ENCODE assay signal across 8 cellular contexts in genomic region chrX:40646489-40647306, GRCh38. TPM values are rescaled to one million over a fixed set of nuclear protein-coding genes. Genes with fewer than 3 reads are reported as not detected.
DNase-seq lines count a peak whose midpoint lies in the region; ATAC-seq, FAIRE-seq and TF ChIP-seq lines count a peak whose summit lies in the region.

No MANE protein-coding gene starts in this region.

- peaks cover 27% of the 10 kb centered on the region for H3K36me3 Mint-ChIP-seq in stimulated activated memory B cell treated with anti-CD40 and anti-IgM and Interleukin-4, amounts not matched to agents 10 μg/mL and 1 μg/mL and 100 μg/mL, for 72 hours

- peaks cover 29% of the 10 kb centered on the region for H3K4me1 ChIP-seq in DND-41 (ENCODE audit: insufficient read depth, low read length)
- peaks cover 11% of the 10 kb centered on the region for H3K4me1 ChIP-seq in HepG2 (ENCODE audit: insufficient read depth, low read length)

- H2AFZ ChIP-seq in DND-41 (ENCODE audit: low read depth, low read length): peak overlapping the region; percentile 71; the same call in 1 of the 2 replicates
- H2AFZ ChIP-seq in HepG2 (ENCODE audit: low read length): no peak overlapping the region

- H3K36me3 ChIP-seq in DND-41 (ENCODE audit: insufficient read depth, low read length) (peaks cover 12% of the 10 kb centered on the region), KOPT-K1 (ENCODE audit: insufficient read depth, low read length) (peaks cover 24% of the 10 kb centered on the region), HepG2 (replicated peaks in 1 of 2; ENCODE audit: control insufficient read depth in 1 of 2, insufficient read depth in 2 of 2, low read length in 2 of 2) (no peaks in the 10 kb centered on the region)

- peak; percentile 9 for TF ChIP-seq CTCF in DND-41 (IDR thresholded peaks at IDR 0.05; ENCODE audit: borderline replicate concordance, extremely low read depth, low read length, poor library complexity, severe bottlenecking)
- no peak for TF ChIP-seq CTCF in HepG2 (CRISPR knock-in tag; IDR thresholded peaks at IDR 0.05)

- H3K27ac Mint-ChIP-seq in stimulated activated memory B cell treated with anti-CD40 and anti-IgM and Interleukin-4, amounts not matched to agents 10 μg/mL and 1 μg/mL and 100 μg/mL, for 72 hours: peak overlapping the region; percentile 91

- H3K4me3 ChIP-seq in DND-41 (ENCODE audit: low read depth in 1 of 2, low read length in 2 of 2) (peak overlapping the region; percentile 62 to 85; a peak in 3 of 4 replicates), HepG2 (replicated peaks in 1 of 3; ENCODE audit: insufficient read depth in 1 of 3, low read depth in 2 of 3, low read length in 3 of 3) (peak overlapping the region; percentile 69 to 79 (median 75))

- no CpG with 5 or more reads among the region's 33 CpGs for WGBS in HepG2 (ENCODE audit: low lambda C conversion rate)

- no peaks in the 10 kb centered on the region for H3K27me3 Mint-ChIP-seq in stimulated activated memory B cell treated with anti-CD40 and anti-IgM and Interleukin-4, amounts not matched to agents 10 μg/mL and 1 μg/mL and 100 μg/mL, for 72 hours

- H3K79me2 ChIP-seq in DND-41 (ENCODE audit: insufficient read depth, low read length): peaks cover 53% of the 10 kb centered on the region
- peaks cover 24% of the 10 kb centered on the region for H3K79me2 ChIP-seq in HepG2 (ENCODE audit: insufficient read depth, low read length)

- H3K9ac ChIP-seq in DND-41 (ENCODE audit: low read depth, low read length): peak overlapping the region; percentile 69
- peak overlapping the region; percentile 73 for H3K9ac ChIP-seq in HepG2 (ENCODE audit: insufficient read depth, low read depth, low read length)

- BruUV-seq in HepG2 (replicated peaks; lab: Mats Ljungman, UMichigan): TSS peak; percentile 35

- DNase-seq in DND-41 (peak; percentile 29), dermis blood vessel endothelial cell (peak; percentile 12), HepG2 (ENCODE audit: low spot score) (no peak), dedifferentiated amniotic fluid mesenchymal stem cell (ENCODE audit: extremely low spot score) (no peak)
- DNase-seq in activated CD4-positive, CD25-positive, alpha-beta regulatory T cell treated with anti-CD3 and anti-CD28 coated beads, Interleukin-2, amount 50 U/mL, for 72 hours: peak; percentile 59

- CTCF ChIA-PET in HepG2 (lab: Yijun Ruan, JAX; ENCODE audit: low intra/inter-chr PET ratio, low total read pairs): no interaction called here

- H3K27me3 ChIP-seq in DND-41 (ENCODE audit: insufficient read depth, low read length, poor library complexity): no peaks in the 10 kb centered on the region
- H3K27me3 ChIP-seq in HepG2 (ENCODE audit: control insufficient read depth in 1 of 2, insufficient read depth in 2 of 2, low read length in 2 of 2): no peaks in the 10 kb centered on the region

- no peaks in the 10 kb centered on the region for H3K9me3 Mint-ChIP-seq in stimulated activated memory B cell treated with anti-CD40 and anti-IgM and Interleukin-4, amounts not matched to agents 10 μg/mL and 1 μg/mL and 100 μg/mL, for 72 hours

- intact Hi-C loops in HepG2 (cut with micrococcal nuclease; ENCODE audit: unreplicated experiment): loop anchor here (10.0 kb wide), 2 partner anchors 62 to 102 kb away; partner anchors contain the start of gene ATP6AP2

- H3K4me1 Mint-ChIP-seq in stimulated activated memory B cell treated with anti-CD40 and anti-IgM and Interleukin-4, amounts not matched to agents 10 μg/mL and 1 μg/mL and 100 μg/mL, for 72 hours: peaks cover 46% of the 10 kb centered on the region

- peak overlapping the region; percentile 93 for H3K4me3 Mint-ChIP-seq in stimulated activated memory B cell treated with anti-CD40 and anti-IgM and Interleukin-4, amounts not matched to agents 10 μg/mL and 1 μg/mL and 100 μg/mL, for 72 hours

- H4K20me1 ChIP-seq in DND-41 (ENCODE audit: insufficient read depth, low read length): peaks cover 7% of the 10 kb centered on the region
- no peaks in the 10 kb centered on the region for H4K20me1 ChIP-seq in HepG2 (ENCODE audit: insufficient read depth, low read length)

- TF ChIP-seq RAD21 in HepG2 (CRISPR knock-in tag; IDR thresholded peaks at IDR 0.05): no peak

- in situ Hi-C loops in HepG2 (cut with HindIII; ENCODE audit: extremely low pct_ligation_motif_present, low pct_unique_long_range_greater_than_20kb): no loop called here

- no peak for FAIRE-seq in HepG2 (lab: Jason Lieb, UNC)

- H3K27ac ChIP-seq in DND-41 (ENCODE audit: low read length) (peak overlapping the region; percentile 53), KOPT-K1 (ENCODE audit: low read depth, low read length, poor library complexity, severe bottlenecking) (peak overlapping the region; percentile 68), HepG2 (ENCODE audit: extremely low read length, insufficient read depth, low read length) (peak overlapping the region; percentile 44)

- ATAC-seq in DND-41 (ENCODE audit: insufficient read depth, low read depth) (peak; percentile 31), GM21717 (IDR thresholded peaks at IDR 0.05; ENCODE audit: unreplicated experiment) (peak; percentile 23), HepG2 (peak; percentile 64)
- peak; percentile 67 for ATAC-seq in stimulated activated memory B cell treated with anti-CD40 and anti-IgM and Interleukin-4, amounts not matched to agents 10 μg/mL and 1 μg/mL and 100 μg/mL, for 72 hours

- H3K9me3 ChIP-seq in DND-41 (ENCODE audit: insufficient read depth, low read length, severe bottlenecking) (no peaks in the 10 kb centered on the region), KOPT-K1 (ENCODE audit: insufficient read depth, low read length, poor library complexity, severe bottlenecking) (no peaks in the 10 kb centered on the region), HepG2 (ENCODE audit: low read length) (no peaks in the 10 kb centered on the region)

- POLR2A ChIA-PET in HepG2 (lab: Yijun Ruan, JAX): interaction anchor here (0.6 to 1.3 kb wide), 2 partner anchors 66 to 382 kb away, joined by 3 read pairs; partner anchors contain the start of gene ATP6AP2

- H3K4me2 ChIP-seq in DND-41 (ENCODE audit: insufficient read depth, low read length) (peak overlapping the region; percentile 90), HepG2 (ENCODE audit: low read depth, low read length) (peak overlapping the region; percentile 75)

- TF ChIP-seq POLR2A in HepG2 (IDR thresholded peaks at IDR 0.05; ENCODE audit: insufficient read depth in 1 of 2, low read depth in 2 of 2, low read length in 2 of 2): no peak

- TF ChIP-seq EP300 in HepG2 (IDR thresholded peaks at IDR 0.05; ENCODE audit: low read depth in 2 of 2, low read length in 2 of 2): no peak
- no peak for TF ChIP-seq EP300 in HepG2 (CRISPR knock-in tag; IDR thresholded peaks at IDR 0.05; ENCODE audit: borderline replicate concordance)

TF ChIP-seq in HepG2, 621 proteins besides CTCF, POLR2A, EP300 and RAD21 (continues in another document):
- TF ChIP-seq CBX2 (IDR thresholded peaks at IDR 0.05; ENCODE audit: low read depth, low read length) (no peak), CBX2 (CRISPR knock-in tag; IDR thresholded peaks at IDR 0.05; ENCODE audit: low read depth) (no peak)

RNA-seq across cellular contexts. Expression of gene CXorf38, which starts 0.7 kb away (rescaled TPM):
- total RNA-seq in dermis blood vessel endothelial cell (16.5 and 17.1 TPM in 2 replicates), HepG2 (2016; rRNA removed; fragmentation: Illumina TruSeq; extraction: Trizol) (6.7 TPM in 2 replicates)
- total RNA-seq in HepG2 (2016; cell fraction: cytosol; rRNA removed; fragmentation: Illumina TruSeq; extraction: Trizol; ENCODE audit: low read depth): 1.0 and 1.1 TPM in 2 replicates
- total RNA-seq in HepG2 (2016; cell fraction: insoluble cytoplasmic fraction; rRNA removed; fragmentation: Illumina TruSeq; extraction: Trizol): 6.5 and 7.2 TPM in 2 replicates
- 2.5 and 2.9 TPM in 2 replicates for total RNA-seq in HepG2 (2016; cell fraction: membrane; rRNA removed; fragmentation: Illumina TruSeq; extraction: Trizol)
- 4.9 TPM in 2 replicates for total RNA-seq in HepG2 (2016; cell fraction: nucleus; rRNA removed; fragmentation: Illumina TruSeq; extraction: Trizol)
- 4.1 and 4.6 TPM in 2 replicates for polyA plus RNA-seq in HepG2 (2011; rRNA removed)
- polyA plus RNA-seq in HepG2 (2011; cell fraction: cytosol; rRNA removed): 3.1 and 3.3 TPM in 2 replicates
- 3.2 and 3.9 TPM in 2 replicates for polyA plus RNA-seq in HepG2 (2011; cell fraction: nucleus; rRNA removed)
- polyA plus RNA-seq in HepG2 (2012): 4.4 and 4.5 TPM in 2 replicates
- 0.63 and 0.77 TPM in 2 replicates for polyA plus RNA-seq in HepG2 (2016; cell fraction: cytosol; fragmentation: Illumina TruSeq; extraction: Trizol; ENCODE audit: low read depth)
- 5.2 and 5.5 TPM in 2 replicates for polyA plus RNA-seq in HepG2 (2016; cell fraction: insoluble cytoplasmic fraction; fragmentation: Illumina TruSeq; extraction: Trizol; ENCODE audit: low read depth)
- 1.2 and 1.4 TPM in 2 replicates for polyA plus RNA-seq in HepG2 (2016; cell fraction: membrane; fragmentation: Illumina TruSeq; extraction: Trizol; ENCODE audit: low read depth)
- 7.7 and 8.1 TPM in 2 replicates for polyA plus RNA-seq in HepG2 (2016; cell fraction: nucleus; fragmentation: Illumina TruSeq; extraction: Trizol; ENCODE audit: insufficient read depth, low read depth)
- 2.1 and 7.6 TPM in 2 replicates for polyA minus RNA-seq in HepG2 (2011; rRNA and poly(A)+ RNA removed; ENCODE audit: low replicate concordance)
- polyA minus RNA-seq in HepG2 (2011; cell fraction: cytosol; rRNA and poly(A)+ RNA removed): 1.9 and 2.2 TPM in 2 replicates
- polyA minus RNA-seq in HepG2 (2011; cell fraction: nucleus; rRNA and poly(A)+ RNA removed): 3.3 and 4.1 TPM in 2 replicates

RNA-seq across cellular contexts. Expression of gene MPC1L, which starts 23.5 kb away (rescaled TPM):
- total RNA-seq in dermis blood vessel endothelial cell: not detected in 2 replicates
- not detected in 2 replicates for total RNA-seq in HepG2 (2016; rRNA removed; fragmentation: Illumina TruSeq; extraction: Trizol)
- not detected in 2 replicates for total RNA-seq in HepG2 (2016; cell fraction: cytosol; rRNA removed; fragmentation: Illumina TruSeq; extraction: Trizol; ENCODE audit: low read depth)
- not detected in 2 replicates for total RNA-seq in HepG2 (2016; cell fraction: insoluble cytoplasmic fraction; rRNA removed; fragmentation: Illumina TruSeq; extraction: Trizol)
- total RNA-seq in HepG2 (2016; cell fraction: membrane; rRNA removed; fragmentation: Illumina TruSeq; extraction: Trizol): not detected in 2 replicates
- total RNA-seq in HepG2 (2016; cell fraction: nucleus; rRNA removed; fragmentation: Illumina TruSeq; extraction: Trizol): not detected in 2 replicates
- polyA plus RNA-seq in HepG2 (2011; rRNA removed): not detected in 2 replicates
- not detected in 2 replicates for polyA plus RNA-seq in HepG2 (2011; cell fraction: cytosol; rRNA removed)
- not detected in 2 replicates for polyA plus RNA-seq in HepG2 (2011; cell fraction: nucleus; rRNA removed)
- not detected in 2 replicates for polyA plus RNA-seq in HepG2 (2012)
- polyA plus RNA-seq in HepG2 (2016; cell fraction: cytosol; fragmentation: Illumina TruSeq; extraction: Trizol; ENCODE audit: low read depth): not detected in 2 replicates
- not detected in 2 replicates for polyA plus RNA-seq in HepG2 (2016; cell fraction: insoluble cytoplasmic fraction; fragmentation: Illumina TruSeq; extraction: Trizol; ENCODE audit: low read depth)
- not detected in 2 replicates for polyA plus RNA-seq in HepG2 (2016; cell fraction: membrane; fragmentation: Illumina TruSeq; extraction: Trizol; ENCODE audit: low read depth)
- polyA plus RNA-seq in HepG2 (2016; cell fraction: nucleus; fragmentation: Illumina TruSeq; extraction: Trizol; ENCODE audit: insufficient read depth, low read depth): not detected in 2 replicates
- not detected in 2 replicates for polyA minus RNA-seq in HepG2 (2011; rRNA and poly(A)+ RNA removed; ENCODE audit: low replicate concordance)
- polyA minus RNA-seq in HepG2 (2011; cell fraction: cytosol; rRNA and poly(A)+ RNA removed): not detected in 2 replicates
- polyA minus RNA-seq in HepG2 (2011; cell fraction: nucleus; rRNA and poly(A)+ RNA removed): not detected in 2 replicates

Comparison
In these comparisons a context has a peak if more than half of its experiments do, and no peak if none do; other contexts are left out.
1. DNase-seq: peak in DND-41 (single experiment), activated CD4-positive, CD25-positive, alpha-beta regulatory T cell treated with anti-CD3 and anti-CD28 coated beads, Interleukin-2, amount 50 U/mL, for 72 hours (single experiment) and dermis blood vessel endothelial cell (single experiment); none in HepG2 (single experiment) and dedifferentiated amniotic fluid mesenchymal stem cell (single experiment).
2. Peak in every context shown above with its lines, with median percentiles within 50 percentile points of each other: ATAC-seq and H3K27ac ChIP-seq.